ENCODE assay signal across 29 cellular contexts in genomic region chr5:125269926-125270325, GRCh38.
A peak's percentile ranks its signal among the peaks of the same experiment; 100 is the strongest.
DNase-seq lines count a peak whose midpoint lies in the region; ATAC-seq and TF ChIP-seq lines count a peak whose summit lies in the region.
"Had no signal": no experiment of that assay in that cellular context is flagged by ENCODE, and none has a peak within 500 bp of the region (broad histone marks: within the 10 kb centered on the region; RNA-seq: fewer than 3 reads in every experiment).

No MANE protein-coding gene starts in this region.

- H2AFZ ChIP-seq in mammary epithelial cell (ENCODE audit: low read depth, low read length), result no peak overlapping the region

- no peaks in the 10 kb centered on the region for H3K36me3 ChIP-seq in mammary epithelial cell (ENCODE audit: insufficient read depth, low read length)
- H3K36me3 ChIP-seq: adrenal gland, SJSA1, spleen, thoracic aorta, uterus, WERI-Rb-1 had no signal

- intact Hi-C loops in mammary epithelial cell (cut with micrococcal nuclease), result no loop called here
- intact Hi-C loops in MCF 10A (cut with micrococcal nuclease), result no loop called here

- no peaks in the 10 kb centered on the region for H3K27me3 Mint-ChIP-seq in MCF 10A (ENCODE audit: insufficient read depth, unreplicated experiment)
- no peaks in the 10 kb centered on the region for H3K27me3 Mint-ChIP-seq in type B pancreatic cell
- H3K27me3 Mint-ChIP-seq in glutamatergic neuron (ENCODE audit: unreplicated experiment), result peaks cover under 1% of the 10 kb centered on the region
- H3K27me3 Mint-ChIP-seq: activated naive CD4-positive, alpha-beta T cell treated with anti-CD3 and anti-CD28 coated beads, Interleukin-2, amount 10 ng/mL, durations not matched to agents 7 days and 5 days; activated T-helper 17 cell treated with anti-CD3 and anti-CD28 coated beads, Interleukin-2, amount 50 U/mL, for 72 hours; effector memory CD8-positive, alpha-beta T cell; stimulated activated naive CD8-positive, alpha-beta T cell treated with anti-CD3 and anti-CD28 coated beads, Interleukin-15, amount 100 ng/mL, for 72 hours had no signal

- no peaks in the 10 kb centered on the region for H4K20me1 ChIP-seq in mammary epithelial cell (ENCODE audit: insufficient read depth, low read length)

- TF ChIP-seq CTCF in mammary epithelial cell (conservative IDR thresholded peaks at IDR 0.05 in 1 of 2, IDR thresholded peaks at IDR 0.05 in 1 of 2; ENCODE audit: extremely low read depth in 1 of 2, insufficient read depth in 1 of 2, low read depth in 1 of 2, low read length in 2 of 2) (no peak), MCF 10A (IDR thresholded peaks at IDR 0.05; ENCODE audit: unreplicated experiment) (no peak), type B pancreatic cell (conservative IDR thresholded peaks at IDR 0.05) (no peak), glutamatergic neuron (IDR thresholded peaks at IDR 0.05; ENCODE audit: partially characterized antibody, unreplicated experiment) (no peak)

- H3K36me3 Mint-ChIP-seq in MCF 10A (ENCODE audit: insufficient read depth, unreplicated experiment), result no peaks in the 10 kb centered on the region
- no peaks in the 10 kb centered on the region for H3K36me3 Mint-ChIP-seq in type B pancreatic cell
- H3K36me3 Mint-ChIP-seq in glutamatergic neuron (ENCODE audit: unreplicated experiment), result no peaks in the 10 kb centered on the region
- H3K36me3 Mint-ChIP-seq: activated naive CD4-positive, alpha-beta T cell treated with anti-CD3 and anti-CD28 coated beads, Interleukin-2, amount 10 ng/mL, durations not matched to agents 7 days and 5 days; CD14-positive monocyte had no signal

- H3K27ac Mint-ChIP-seq in MCF 10A (ENCODE audit: low read depth, unreplicated experiment), result no peak overlapping the region
- H3K27ac Mint-ChIP-seq in type B pancreatic cell, result peak overlapping the region; percentile 88
- no peak overlapping the region for H3K27ac Mint-ChIP-seq in glutamatergic neuron (ENCODE audit: unreplicated experiment)
- H3K27ac Mint-ChIP-seq: activated naive CD4-positive, alpha-beta T cell treated with anti-CD3 and anti-CD28 coated beads, Interleukin-2, amount 10 ng/mL, durations not matched to agents 7 days and 5 days; activated T-helper 17 cell treated with anti-CD3 and anti-CD28 coated beads, Interleukin-2, amount 50 U/mL, for 72 hours; CD14-positive monocyte; effector memory CD8-positive, alpha-beta T cell; H9; nephron; stimulated activated naive CD8-positive, alpha-beta T cell treated with anti-CD3 and anti-CD28 coated beads, Interleukin-15, amount 100 ng/mL, for 72 hours had no signal

- H3K9me3 Mint-ChIP-seq in MCF 10A (ENCODE audit: unreplicated experiment), result peaks cover 11% of the 10 kb centered on the region
- peaks cover 8% of the 10 kb centered on the region for H3K9me3 Mint-ChIP-seq in type B pancreatic cell
- H3K9me3 Mint-ChIP-seq in glutamatergic neuron (ENCODE audit: unreplicated experiment), result peaks cover 1% of the 10 kb centered on the region
- H3K9me3 Mint-ChIP-seq: H9 had no signal

- H3K4me1 Mint-ChIP-seq in MCF 10A (ENCODE audit: insufficient read depth, unreplicated experiment), result peaks cover 6% of the 10 kb centered on the region
- peaks cover 25% of the 10 kb centered on the region for H3K4me1 Mint-ChIP-seq in type B pancreatic cell (ENCODE audit: unreplicated experiment)
- H3K4me1 Mint-ChIP-seq in glutamatergic neuron (ENCODE audit: low read depth, unreplicated experiment), result peaks cover 11% of the 10 kb centered on the region
- H3K4me1 Mint-ChIP-seq: activated naive CD4-positive, alpha-beta T cell treated with anti-CD3 and anti-CD28 coated beads, Interleukin-2, amount 10 ng/mL, durations not matched to agents 7 days and 5 days; activated T-helper 17 cell treated with anti-CD3 and anti-CD28 coated beads, Interleukin-2, amount 50 U/mL, for 72 hours; CD14-positive monocyte; stimulated activated naive CD8-positive, alpha-beta T cell treated with anti-CD3 and anti-CD28 coated beads, Interleukin-15, amount 100 ng/mL, for 72 hours had no signal

- H3K9me3 ChIP-seq in mammary epithelial cell (replicated peaks; ENCODE audit: insufficient read depth, low read length), result no peaks in the 10 kb centered on the region
- H3K9me3 ChIP-seq: adrenal gland, SJSA1, spleen, thoracic aorta, uterus had no signal

- WGBS in mammary epithelial cell (ENCODE audit: low coverage, missing lambda C conversion rate), result 92% methylated on average over 4 of the region's 4 CpGs

- H3K4me1 ChIP-seq in mammary epithelial cell (ENCODE audit: insufficient read depth, low read length), result no peaks in the 10 kb centered on the region
- H3K4me1 ChIP-seq: adrenal gland, spleen had no signal

- POLR2A ChIA-PET in MCF 10A (lab: Yijun Ruan, JAX), result no interaction called here

- H3K27me3 ChIP-seq in mammary epithelial cell (ENCODE audit: insufficient read depth, low read length), result no peaks in the 10 kb centered on the region
- H3K27me3 ChIP-seq: adrenal gland, SJSA1, spleen, uterus had no signal

- H3K79me2 ChIP-seq in mammary epithelial cell (ENCODE audit: insufficient read depth, low read length), result no peaks in the 10 kb centered on the region

- H3K4me3 Mint-ChIP-seq in MCF 10A (ENCODE audit: unreplicated experiment), result no peak overlapping the region
- peak overlapping the region; percentile 42 for H3K4me3 Mint-ChIP-seq in type B pancreatic cell
- no peak overlapping the region for H3K4me3 Mint-ChIP-seq in glutamatergic neuron (ENCODE audit: unreplicated experiment)
- H3K4me3 Mint-ChIP-seq: activated naive CD4-positive, alpha-beta T cell treated with anti-CD3 and anti-CD28 coated beads, Interleukin-2, amount 10 ng/mL, durations not matched to agents 7 days and 5 days; activated T-helper 17 cell treated with anti-CD3 and anti-CD28 coated beads, Interleukin-2, amount 50 U/mL, for 72 hours; CD14-positive monocyte; effector memory CD8-positive, alpha-beta T cell; H9; nephron; stimulated activated naive CD8-positive, alpha-beta T cell treated with anti-CD3 and anti-CD28 coated beads, Interleukin-15, amount 100 ng/mL, for 72 hours had no signal

- no peak overlapping the region for H3K4me2 ChIP-seq in mammary epithelial cell (ENCODE audit: insufficient read depth, low read depth, low read length)

- BruUV-seq in mammary epithelial cell (replicated peaks; lab: Mats Ljungman, UMichigan) (no TSS peak), MCF 10A (replicated peaks; lab: Mats Ljungman, UMichigan) (no TSS peak)

- in situ Hi-C loops in mammary epithelial cell (cut with MboI; ENCODE audit: low sequenced_read_pairs in 2 of 2), result no loop called here

- CTCF ChIA-PET in mammary epithelial cell (lab: Charles Lee; ENCODE audit: low non-redundant PET), result no interaction called here
- CTCF ChIA-PET in MCF 10A (lab: Yijun Ruan, JAX), result interaction anchor here (0.7 kb wide), 1 partner anchor 531 kb away, joined by 3 read pairs; no protein-coding TSS in a partner anchor

- dilution Hi-C loops in mammary epithelial cell (cut with HindIII; ENCODE audit: low sequenced_read_pairs), result no loop called here

- DNase-seq in mammary epithelial cell, result peak; percentile 22
- DNase-seq in MCF 10A (ENCODE audit: unreplicated experiment), result no peak
- DNase-seq in NCI-H748 treated with DMSO at 0.1 percent for 48 hours (lab: John Stamatoyannopoulos, UW), result peak; percentile 60
- peak; percentile 83 for DNase-seq in left kidney (ENCODE audit: low read depth, low spot score)
- no peak for DNase-seq in type B pancreatic cell (ENCODE audit: extremely low spot score, unreplicated experiment)
- DNase-seq in SW480 (ENCODE audit: low spot score), result no peak
- DNase-seq in glutamatergic neuron, result no peak
- DNase-seq: activated CD4-positive, alpha-beta T cell treated with anti-CD3 and anti-CD28 coated beads for 4 hours; activated naive CD4-positive, alpha-beta T cell treated with anti-CD3 and anti-CD28 coated beads, Interleukin-2, amount 10 ng/mL, durations not matched to agents 7 days and 5 days; adrenal gland; central memory CD4-positive, alpha-beta T cell; effector memory CD8-positive, alpha-beta T cell; erythroblast; H9; head of caudate nucleus; kidney; NCI-H1436 treated with DMSO at 0.1 percent for 48 hours; NCI-H774; spleen; stimulated activated naive CD8-positive, alpha-beta T cell treated with anti-CD3 and anti-CD28 coated beads, Interleukin-15, amount 100 ng/mL, for 72 hours; T1000; uterus; WERI-Rb-1 had no signal

- no peak for ATAC-seq in GM19452 (IDR thresholded peaks at IDR 0.05; ENCODE audit: unreplicated experiment)
- ATAC-seq: activated T-helper 17 cell treated with anti-CD3 and anti-CD28 coated beads, Interleukin-2, amount 50 U/mL, for 72 hours; effector memory CD8-positive, alpha-beta T cell; stimulated activated naive CD8-positive, alpha-beta T cell treated with anti-CD3 and anti-CD28 coated beads, Interleukin-15, amount 100 ng/mL, for 72 hours had no signal

- no peak overlapping the region for H3K9ac ChIP-seq in mammary epithelial cell (ENCODE audit: insufficient read depth, low read length)

- no peak overlapping the region for H3K27ac ChIP-seq in mammary epithelial cell (ENCODE audit: insufficient read depth, low read depth, low read length)
- H3K27ac ChIP-seq: adrenal gland, SJSA1, spleen, thoracic aorta, uterus, WERI-Rb-1 had no signal

- no peak overlapping the region for H3K4me3 ChIP-seq in mammary epithelial cell (replicated peaks in 1 of 3; ENCODE audit: insufficient read depth in 1 of 3, low read depth in 2 of 3, low read length in 3 of 3)
- H3K4me3 ChIP-seq: adrenal gland, SJSA1, spleen, thoracic aorta, uterus had no signal

Comparison
In these comparisons a context has a peak if more than half of its experiments do, and no peak if none do; other contexts are left out.
1. DNase-seq: peak in mammary epithelial cell (single experiment), NCI-H748 treated with DMSO at 0.1 percent for 48 hours (single experiment) and left kidney (single experiment); none in MCF 10A (single experiment), type B pancreatic cell (single experiment), SW480 (single experiment) and glutamatergic neuron (single experiment).